Comparison of ENCODE assay signal across 9 cellular contexts in genomic region chr9:127852829-127853228, GRCh38. TPM values are rescaled to one million over a fixed set of nuclear protein-coding genes. Genes with fewer than 3 reads are reported as not detected.
A peak's percentile ranks its signal among the peaks of the same experiment; 100 is the strongest.
DNase-seq lines count a peak whose midpoint lies in the region; ATAC-seq and TF ChIP-seq lines count a peak whose summit lies in the region.
"Had no signal": no experiment of that assay in that cellular context is flagged by ENCODE, and none has a peak within 500 bp of the region (broad histone marks: within the 10 kb centered on the region; RNA-seq: fewer than 3 reads in every experiment).

No MANE protein-coding gene starts in this region.

- ATAC-seq in esophagus mucosa: no peak

- TF ChIP-seq CTCF in CD14-positive monocyte (IDR thresholded peaks at IDR 0.05) (no peak), fibroblast of lung (conservative IDR thresholded peaks at IDR 0.05 in 1 of 2, IDR thresholded peaks at IDR 0.05 in 1 of 2; ENCODE audit: low read depth in 1 of 2, low read length in 2 of 2) (no peak), sigmoid colon (IDR thresholded peaks at IDR 0.05) (no peak)

- H3K4me3 Mint-ChIP-seq in CD14-positive monocyte: peak overlapping the region; percentile 93 to 95
- H3K4me3 Mint-ChIP-seq in activated CD4-positive, alpha-beta memory T cell treated with anti-CD3 and anti-CD28 coated beads for 36 hours: peak overlapping the region; percentile 46

- H3K36me3 ChIP-seq in fibroblast of lung (ENCODE audit: control insufficient read depth, insufficient read depth, low read length): peaks cover 8% of the 10 kb centered on the region
- no peaks in the 10 kb centered on the region for H3K36me3 ChIP-seq in sigmoid colon

- no peak for TF ChIP-seq POLR2A in sigmoid colon (IDR thresholded peaks at IDR 0.05)

- peaks cover 0 to 3% (median 3%) of the 10 kb centered on the region in 3 donors for H3K27me3 Mint-ChIP-seq in CD14-positive monocyte (ENCODE audit: low read depth in 3 of 3)
- H3K27me3 Mint-ChIP-seq in activated CD4-positive, alpha-beta memory T cell treated with anti-CD3 and anti-CD28 coated beads for 36 hours: no peaks in the 10 kb centered on the region

- CTCF ChIA-PET in activated CD4-positive, alpha-beta memory T cell treated with anti-CD3 and anti-CD28 coated beads for 36 hours (lab: Charles Lee): interaction anchor here (0.8 to 2.3 kb wide), 3 partner anchors 9 to 118 kb away, joined by 5 to 11 read pairs (median 9); partner anchors contain the start of gene TOR2A

- H3K4me1 ChIP-seq in fibroblast of lung (ENCODE audit: control insufficient read depth, extremely low read depth, insufficient read depth, low read length) (peaks cover 6% of the 10 kb centered on the region), sigmoid colon (peaks cover 0 to 16% (median 7%) of the 10 kb centered on the region in 4 donors)

- H2AFZ ChIP-seq in fibroblast of lung (ENCODE audit: low read length): no peak overlapping the region

- POLR2A ChIA-PET in activated CD4-positive, alpha-beta memory T cell treated with anti-CD3 and anti-CD28 coated beads for 36 hours (lab: Charles Lee): interaction anchor here (0.9 kb wide), 1 partner anchor 12 kb away, joined by 3 read pairs; no protein-coding TSS in a partner anchor

- H3K9me3 ChIP-seq in fibroblast of lung (ENCODE audit: control insufficient read depth, insufficient read depth, low read depth, low read length): no peaks in the 10 kb centered on the region
- H3K9me3 ChIP-seq in sigmoid colon: peaks cover 0 to 2% (median under 1%) of the 10 kb centered on the region in 4 donors

- peaks cover 19 to 26% (median 22%) of the 10 kb centered on the region in 7 donors for H3K9me3 Mint-ChIP-seq in CD14-positive monocyte
- H3K9me3 Mint-ChIP-seq in activated CD4-positive, alpha-beta memory T cell treated with anti-CD3 and anti-CD28 coated beads for 36 hours: peaks cover 24% of the 10 kb centered on the region

- peak overlapping the region; percentile 76 for H3K9ac ChIP-seq in fibroblast of lung (ENCODE audit: insufficient read depth, low read length)

- H3K27ac ChIP-seq in fibroblast of lung (ENCODE audit: insufficient read depth, low read length) (peak overlapping the region; percentile 63), sigmoid colon (peak overlapping the region; percentile 73 to 77 (median 74))

- TF ChIP-seq EP300 in sigmoid colon (IDR thresholded peaks at IDR 0.05): no peak

- H3K79me2 ChIP-seq in fibroblast of lung (ENCODE audit: control insufficient read depth, insufficient read depth, low read length): peaks cover 67% of the 10 kb centered on the region

- intact Hi-C loops in CD14-positive monocyte (cut with micrococcal nuclease) (no loop called here), sigmoid colon (cut with DNase I) (no loop called here)
- intact Hi-C loops in activated CD4-positive, alpha-beta memory T cell treated with anti-CD3 and anti-CD28 coated beads for 36 hours (cut with micrococcal nuclease): no loop called here

- H3K4me2 ChIP-seq in fibroblast of lung (ENCODE audit: extremely low read depth, insufficient read depth, low read length): peak overlapping the region; percentile 92

- H3K36me3 Mint-ChIP-seq in CD14-positive monocyte: peaks cover 30 to 32% of the 10 kb centered on the region in 2 donors
- peaks cover 21% of the 10 kb centered on the region for H3K36me3 Mint-ChIP-seq in activated CD4-positive, alpha-beta memory T cell treated with anti-CD3 and anti-CD28 coated beads for 36 hours

- peak overlapping the region in 1 of 7 donors; percentile 41 for H3K27ac Mint-ChIP-seq in CD14-positive monocyte
- H3K27ac Mint-ChIP-seq in activated CD4-positive, alpha-beta memory T cell treated with anti-CD3 and anti-CD28 coated beads for 36 hours: no peak overlapping the region

- H3K27me3 ChIP-seq in fibroblast of lung (ENCODE audit: control insufficient read depth, insufficient read depth, low read length): no peaks in the 10 kb centered on the region
- no peaks in the 10 kb centered on the region for H3K27me3 ChIP-seq in sigmoid colon

- 82% methylated on average over 9 of the region's 9 CpGs for WGBS in sigmoid colon, 2 donors

- H4K20me1 ChIP-seq in fibroblast of lung (ENCODE audit: control insufficient read depth, extremely low read depth, insufficient read depth, low read length): no peaks in the 10 kb centered on the region

- H3K4me3 ChIP-seq in fibroblast of lung (replicated peaks in 1 of 4; ENCODE audit: control extremely low read depth in 1 of 4, insufficient read depth in 1 of 4, low read depth in 3 of 4, low read length in 4 of 4): peak overlapping the region; percentile 68 to 92 (median 81)
- H3K4me3 ChIP-seq in sigmoid colon: peak overlapping the region in 3 of 4 donors; percentile 47 to 56 (median 50)

- peaks cover 38% of the 10 kb centered on the region for H3K4me1 Mint-ChIP-seq in CD14-positive monocyte
- peaks cover 21% of the 10 kb centered on the region for H3K4me1 Mint-ChIP-seq in activated CD4-positive, alpha-beta memory T cell treated with anti-CD3 and anti-CD28 coated beads for 36 hours (ENCODE audit: low read depth)

- DNase-seq in CD14-positive monocyte (ENCODE audit: low spot score): no peak
- DNase-seq in activated CD4-positive, alpha-beta memory T cell treated with anti-CD3 and anti-CD28 coated beads for 36 hours: no peak
- no peak for DNase-seq in fibroblast of lung (ENCODE audit: low read depth in 2 of 2)
- no peak for DNase-seq in sigmoid colon
- DNase-seq in NCI-H1417 (lab: John Stamatoyannopoulos, UW): no peak
- no peak for DNase-seq in SHP77 treated with DMSO at 0.1 percent for 48 hours (lab: John Stamatoyannopoulos, UW)
- no peak for DNase-seq in NCI-H1417 treated with DMSO at 0.1 percent for 48 hours (lab: John Stamatoyannopoulos, UW)
- DNase-seq: central memory CD4-positive, alpha-beta T cell had no signal

RNA-seq across cellular contexts. Expression of gene ENG, which starts 1.6 kb away (rescaled TPM):
- 10 to 100 TPM; 15.7 to 26.0 TPM for polyA plus RNA-seq in CD14-positive monocyte
- 10 to 100 TPM; 12.0 to 12.2 TPM for total RNA-seq in activated CD4-positive, alpha-beta memory T cell treated with anti-CD3 and anti-CD28 coated beads for 36 hours
- total RNA-seq in fibroblast of lung: 11.8 and 30.4 TPM in 2 replicates
- 59.0 and 62.7 TPM in 2 replicates for polyA plus RNA-seq in fibroblast of lung
- polyA plus RNA-seq in fibroblast of lung (2012): 207 and 223 TPM in 2 replicates
- polyA minus RNA-seq in fibroblast of lung (ENCODE audit: low replicate concordance): 246 and 253 TPM in 2 replicates
- 10 to 100 TPM; 17.1 to 28.5 (median 20.6) TPM for total RNA-seq in sigmoid colon
- 10 to 100 TPM in 2 of 3 donors, 1 to 10 TPM in 1; 5.4 to 50.4 (median 25.7) TPM for polyA plus RNA-seq in sigmoid colon
- total RNA-seq in esophagus mucosa: 14.3 TPM

RNA-seq across cellular contexts. Expression of gene AK1, which starts 24.6 kb away (rescaled TPM):
- not detected for polyA plus RNA-seq in CD14-positive monocyte
- total RNA-seq in activated CD4-positive, alpha-beta memory T cell treated with anti-CD3 and anti-CD28 coated beads for 36 hours: 10 to 100 TPM; 27.7 to 28.5 TPM
- total RNA-seq in fibroblast of lung: 46.7 and 47.6 TPM in 2 replicates
- polyA plus RNA-seq in fibroblast of lung: 73.1 and 80.6 TPM in 2 replicates
- 139 and 154 TPM in 2 replicates for polyA plus RNA-seq in fibroblast of lung (2012)
- 75.8 and 109 TPM in 2 replicates for polyA minus RNA-seq in fibroblast of lung (ENCODE audit: low replicate concordance)
- 10 to 100 TPM; 28.8 to 73.2 (median 48.7) TPM for total RNA-seq in sigmoid colon
- polyA plus RNA-seq in sigmoid colon: 100 to 1,000 TPM in 1 of 3 donors, 10 to 100 TPM in 2; 85.9 to 254 (median 85.9) TPM
- total RNA-seq in esophagus mucosa: 39.9 TPM

RNA-seq across cellular contexts. Expression of gene ST6GALNAC6, which starts 46.6 kb away (rescaled TPM):
- 10 to 100 TPM in 1 of 2 donors, 1 to 10 TPM in 1; 8.2 to 12.0 TPM for polyA plus RNA-seq in CD14-positive monocyte
- 10 to 100 TPM; 50.1 to 53.8 TPM for total RNA-seq in activated CD4-positive, alpha-beta memory T cell treated with anti-CD3 and anti-CD28 coated beads for 36 hours
- 60.9 and 69.5 TPM in 2 replicates for total RNA-seq in fibroblast of lung
- polyA plus RNA-seq in fibroblast of lung: 53.3 and 56.0 TPM in 2 replicates
- polyA plus RNA-seq in fibroblast of lung (2012): 74.8 and 76.3 TPM in 2 replicates
- 129 and 139 TPM in 2 replicates for polyA minus RNA-seq in fibroblast of lung (ENCODE audit: low replicate concordance)
- 100 to 1,000 TPM; 107 to 125 (median 114) TPM for total RNA-seq in sigmoid colon
- polyA plus RNA-seq in sigmoid colon: 100 to 1,000 TPM in 1 of 3 donors, 10 to 100 TPM in 2; 35.6 to 112 (median 87.1) TPM
- total RNA-seq in esophagus mucosa: 13.0 TPM

RNA-seq across cellular contexts. Expression of gene FPGS, which starts 50.1 kb away (rescaled TPM):
- 10 to 100 TPM; 21.3 to 25.2 TPM for polyA plus RNA-seq in CD14-positive monocyte
- total RNA-seq in activated CD4-positive, alpha-beta memory T cell treated with anti-CD3 and anti-CD28 coated beads for 36 hours: 10 to 100 TPM; 80.0 to 83.9 TPM
- total RNA-seq in fibroblast of lung: 58.6 and 77.0 TPM in 2 replicates
- 42.4 and 43.2 TPM in 2 replicates for polyA plus RNA-seq in fibroblast of lung
- polyA plus RNA-seq in fibroblast of lung (2012): 56.1 and 62.0 TPM in 2 replicates
- polyA minus RNA-seq in fibroblast of lung (ENCODE audit: low replicate concordance): 131 and 189 TPM in 2 replicates
- total RNA-seq in sigmoid colon: 10 to 100 TPM; 32.1 to 47.9 (median 35.8) TPM
- 10 to 100 TPM in 2 of 3 donors, 1 to 10 TPM in 1; 9.2 to 51.3 (median 16.8) TPM for polyA plus RNA-seq in sigmoid colon
- total RNA-seq in esophagus mucosa: 28.3 TPM
